Comparison of ENCODE assay signal across 1 cellular context in the genomic region with DNA sequence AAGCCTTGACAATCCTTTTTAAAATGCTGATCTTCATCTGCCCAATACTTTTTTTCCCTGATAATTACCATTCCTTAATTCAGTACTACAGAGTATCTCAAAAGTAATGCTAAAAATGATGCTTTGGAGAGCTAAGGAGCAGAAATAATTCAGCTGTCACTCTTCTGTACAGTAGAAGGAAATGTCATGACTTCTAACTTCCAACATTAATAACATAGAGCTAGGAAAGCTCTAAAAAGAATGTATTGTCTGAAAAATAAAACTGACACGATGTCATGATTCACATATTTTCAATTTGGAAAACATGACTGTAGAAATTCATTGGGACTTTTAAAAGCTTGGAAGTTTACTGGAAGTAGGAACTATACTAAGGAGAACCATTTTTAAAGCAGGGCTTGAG.
TF ChIP-seq lines count a peak whose summit lies in the region.

No MANE protein-coding gene starts in this region.

TF ChIP-seq in SK-N-SH, 30 proteins besides CTCF, POLR2A, EP300 and RAD21 (continued from another document):
- TF ChIP-seq, protein P1, sequence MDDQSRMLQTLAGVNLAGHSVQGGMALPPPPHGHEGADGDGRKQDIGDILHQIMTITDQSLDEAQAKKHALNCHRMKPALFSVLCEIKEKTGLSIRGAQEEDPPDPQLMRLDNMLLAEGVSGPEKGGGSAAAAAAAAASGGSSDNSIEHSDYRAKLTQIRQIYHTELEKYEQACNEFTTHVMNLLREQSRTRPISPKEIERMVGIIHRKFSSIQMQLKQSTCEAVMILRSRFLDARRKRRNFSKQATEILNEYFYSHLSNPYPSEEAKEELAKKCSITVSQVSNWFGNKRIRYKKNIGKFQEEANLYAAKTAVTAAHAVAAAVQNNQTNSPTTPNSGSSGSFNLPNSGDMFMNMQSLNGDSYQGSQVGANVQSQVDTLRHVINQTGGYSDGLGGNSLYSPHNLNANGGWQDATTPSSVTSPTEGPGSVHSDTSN (IDR thresholded peaks at IDR 0.05), result 0 out of 2 replicates have a peak, but pooled peaks have one; percentile 16
